In the genomic region with DNA sequence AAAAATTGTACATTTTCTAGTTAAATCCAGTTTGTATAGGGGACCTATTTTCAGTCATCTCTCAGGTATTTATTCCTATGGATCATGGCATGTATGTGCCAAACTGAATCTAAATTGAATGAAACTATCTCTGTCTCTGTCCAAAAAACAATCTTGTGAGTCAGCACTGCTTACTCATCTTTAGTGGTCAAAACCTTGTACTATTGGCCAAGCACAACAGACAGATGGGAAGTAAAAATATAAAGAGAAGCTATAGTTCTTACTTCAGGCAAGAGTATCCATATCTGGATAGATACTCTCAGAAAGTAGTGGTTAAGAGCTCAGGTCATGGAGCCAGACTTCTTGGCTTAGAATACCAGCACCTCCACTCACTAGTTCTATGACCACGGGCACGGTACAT, we compare ENCODE assay signal across 22 cellular contexts.
"Had no signal": no experiment of that assay in that cellular context is flagged by ENCODE, and none has a peak within 500 bp of the region (broad histone marks: within the 10 kb centered on the region; RNA-seq: fewer than 3 reads in every experiment).

No MANE protein-coding gene starts in this region.

- H3K27me3 ChIP-seq: ascending aorta, MG63, Peyer's patch, SJSA1 had no signal

- H3K9me3 ChIP-seq: ascending aorta, MG63, Peyer's patch, SJSA1 had no signal

- DNase-seq: activated CD4-positive, alpha-beta T cell treated with anti-CD3 and anti-CD28 coated beads for 48 hours; activated CD4-positive, alpha-beta T cell treated with anti-CD3 and anti-CD28 coated beads, Interleukin-2, amount 50 U/mL, for 48 hours; activated CD4-positive, CD25-positive, alpha-beta regulatory T cell treated with anti-CD3 and anti-CD28 coated beads, Interleukin-2, amount 50 U/mL, for 72 hours; activated CD8-positive, alpha-beta memory T cell treated with anti-CD3 and anti-CD28 coated beads, Interleukin-2, amount 10 ng/mL, durations not matched to agents 7 days and 5 days; activated effector memory CD4-positive, alpha-beta T cell treated with Interleukin-2 at 50 U/mL for 16 hours; activated naive CD4-positive, alpha-beta T cell; activated naive CD8-positive, alpha-beta T cell treated with anti-CD3 and anti-CD28 coated beads, Interleukin-2, amount 50 U/mL, for 24 hours; activated T-cell treated with anti-CD3 and anti-CD28 coated beads, Interleukin-2, amount 50 U/mL, for 24 hours; amniotic stem cell; MG63; MV-4-11; NCI-H1092 treated with DMSO at 0.1 percent for 48 hours; NCI-H1417 treated with DMSO at 0.1 percent for 48 hours; NCI-H1694; NCI-H2081 treated with DMSO at 0.1 percent for 48 hours; NCI-H446; NCI-H524; Peyer's patch; SHP77; SW 1271 had no signal

- H3K36me3 ChIP-seq: ascending aorta, MG63, Peyer's patch, SJSA1 had no signal

- H3K4me1 ChIP-seq: ascending aorta, Peyer's patch, SJSA1 had no signal

- H3K27ac ChIP-seq: ascending aorta, Peyer's patch, SJSA1 had no signal

- H3K4me3 ChIP-seq: ascending aorta, MG63, Peyer's patch, SJSA1 had no signal
